Comparison of ENCODE assay signal across 8 cellular contexts in the genomic region with DNA sequence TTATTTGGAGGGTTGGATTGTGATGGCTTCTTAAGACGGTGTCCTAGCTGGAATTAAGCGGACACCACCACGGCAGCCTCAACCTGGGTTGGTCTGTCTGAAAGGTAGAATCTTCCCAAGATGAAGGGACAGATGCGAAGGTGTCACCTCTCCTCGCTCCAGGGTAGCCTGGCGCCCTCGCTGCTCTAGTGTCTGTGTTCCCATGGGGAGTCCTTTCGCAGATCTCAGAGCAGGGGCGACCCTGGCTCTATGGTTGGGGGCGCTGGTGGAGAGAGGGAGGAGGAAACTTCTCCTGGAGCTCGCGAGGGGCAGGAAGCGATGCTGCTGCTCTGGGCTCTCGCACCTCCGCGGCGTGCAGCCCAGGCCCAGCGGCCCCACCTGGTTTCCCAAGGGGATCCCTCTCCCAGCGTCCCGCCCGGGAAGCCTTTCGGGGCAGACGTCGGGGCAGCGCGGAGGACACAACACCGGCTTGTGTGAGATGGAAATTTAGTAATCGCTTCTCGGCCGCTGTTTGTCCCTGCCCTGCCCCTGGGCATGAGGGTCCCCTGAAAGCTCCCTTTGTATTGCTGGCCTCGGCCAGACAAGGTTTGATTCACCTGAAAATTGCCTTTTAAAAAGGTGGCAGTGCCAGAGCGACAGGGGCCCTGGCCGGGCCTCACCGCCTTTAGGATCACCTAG. TPM values are rescaled to one million over a fixed set of nuclear protein-coding genes. Genes with fewer than 3 reads are reported as not detected.
DNase-seq lines count a peak whose midpoint lies in the region; ATAC-seq and TF ChIP-seq lines count a peak whose summit lies in the region.

No MANE protein-coding gene starts in this region.

- H3K4me3 Mint-ChIP-seq in activated naive CD4-positive, alpha-beta T cell treated with anti-CD3 and anti-CD28 coated beads, Interleukin-2, amount 10 ng/mL, durations not matched to agents 7 days and 5 days, result peak overlapping the region; percentile 41
- H3K4me3 Mint-ChIP-seq in endothelial cell (ENCODE audit: unreplicated experiment), result peak overlapping the region; percentile 81

- peaks cover 21% of the 10 kb centered on the region for H3K4me1 Mint-ChIP-seq in activated naive CD4-positive, alpha-beta T cell treated with anti-CD3 and anti-CD28 coated beads, Interleukin-2, amount 10 ng/mL, durations not matched to agents 7 days and 5 days
- H3K4me1 Mint-ChIP-seq in endothelial cell (ENCODE audit: unreplicated experiment), result peaks cover 19% of the 10 kb centered on the region

- H3K27ac ChIP-seq in HUES48 (ENCODE audit: low read depth, low read length), result no peak overlapping the region

- no peak for TF ChIP-seq CTCF in endothelial cell (IDR thresholded peaks at IDR 0.05; ENCODE audit: unreplicated experiment)

- H3K27ac Mint-ChIP-seq in activated naive CD4-positive, alpha-beta T cell treated with anti-CD3 and anti-CD28 coated beads, Interleukin-2, amount 10 ng/mL, durations not matched to agents 7 days and 5 days, result no peak overlapping the region
- H3K27ac Mint-ChIP-seq in endothelial cell (ENCODE audit: unreplicated experiment), result no peak overlapping the region

- H3K27me3 ChIP-seq in HUES48 (ENCODE audit: control insufficient read depth, insufficient read depth, low read length), result peaks cover 74% of the 10 kb centered on the region

- no peaks in the 10 kb centered on the region for H3K9me3 Mint-ChIP-seq in activated naive CD4-positive, alpha-beta T cell treated with anti-CD3 and anti-CD28 coated beads, Interleukin-2, amount 10 ng/mL, durations not matched to agents 7 days and 5 days
- H3K9me3 Mint-ChIP-seq in endothelial cell (ENCODE audit: unreplicated experiment), result no peaks in the 10 kb centered on the region

- H3K9ac ChIP-seq in HUES48 (ENCODE audit: low read depth, low read length), result no peak overlapping the region

- H3K4me3 ChIP-seq in HUES48 (ENCODE audit: low read depth, low read length), result peak overlapping the region; percentile 73

- intact Hi-C loops in posterior vena cava (cut with DNase I), result loop anchor here in 1 of 2 donors (10.0 kb wide), 1 partner anchor 1115 kb away; no protein-coding TSS in a partner anchor

- peaks cover 55% of the 10 kb centered on the region for H3K27me3 Mint-ChIP-seq in activated naive CD4-positive, alpha-beta T cell treated with anti-CD3 and anti-CD28 coated beads, Interleukin-2, amount 10 ng/mL, durations not matched to agents 7 days and 5 days
- peaks cover 12% of the 10 kb centered on the region for H3K27me3 Mint-ChIP-seq in endothelial cell (ENCODE audit: unreplicated experiment)

- no peaks in the 10 kb centered on the region for H3K36me3 ChIP-seq in HUES48 (ENCODE audit: control insufficient read depth, insufficient read depth, low read length)

- ATAC-seq in HG03139 (IDR thresholded peaks at IDR 0.05; ENCODE audit: unreplicated experiment), result no peak
- ATAC-seq in HG03196 (IDR thresholded peaks at IDR 0.05; ENCODE audit: unreplicated experiment), result no peak

- CTCF ChIA-PET in activated naive CD4-positive, alpha-beta T cell treated with anti-CD3 and anti-CD28 coated beads, Interleukin-2, amount 10 ng/mL, durations not matched to agents 7 days and 5 days (lab: Charles Lee), result interaction anchor here (0.8 to 1.1 kb wide), 2 partner anchors 14 to 1164 kb away, joined by 3 read pairs; a partner anchor contains a TSS

- peaks cover 20% of the 10 kb centered on the region for H3K4me1 ChIP-seq in HUES48 (ENCODE audit: control insufficient read depth, insufficient read depth, low read length)

- H3K9me3 ChIP-seq in HUES48 (ENCODE audit: control insufficient read depth, insufficient read depth, low read length), result no peaks in the 10 kb centered on the region

- no peaks in the 10 kb centered on the region for H3K36me3 Mint-ChIP-seq in activated naive CD4-positive, alpha-beta T cell treated with anti-CD3 and anti-CD28 coated beads, Interleukin-2, amount 10 ng/mL, durations not matched to agents 7 days and 5 days
- H3K36me3 Mint-ChIP-seq in endothelial cell (ENCODE audit: low read depth, unreplicated experiment), result no peaks in the 10 kb centered on the region

- no peak for DNase-seq in activated naive CD4-positive, alpha-beta T cell treated with anti-CD3 and anti-CD28 coated beads, Interleukin-2, amount 10 ng/mL, durations not matched to agents 7 days and 5 days
- no peak for DNase-seq in activated naive CD4-positive, alpha-beta T cell treated with Interleukin-2 at 50 U/mL for 16 hours
- DNase-seq in endothelial cell (ENCODE audit: low spot score) (peak; percentile 15), posterior vena cava (ENCODE audit: low spot score) (peak; percentile 79), dedifferentiated amniotic fluid mesenchymal stem cell (ENCODE audit: extremely low spot score) (no peak)

RNA-seq across cellular contexts. Expression of a gene that starts 1.8 kb away (rescaled TPM):
- total RNA-seq in endothelial cell (ENCODE audit: unreplicated experiment) (0.59 TPM), posterior vena cava (100 to 1,000 TPM in 1 of 2 donors, 10 to 100 TPM in 1; 77.1 to 101 TPM)

Comparison
In these comparisons a context has a peak if more than half of its experiments do, and no peak if none do; other contexts are left out.
1. DNase-seq: peak in endothelial cell (single experiment) and posterior vena cava (single experiment); none in activated naive CD4-positive, alpha-beta T cell treated with anti-CD3 and anti-CD28 coated beads, Interleukin-2, amount 10 ng/mL, durations not matched to agents 7 days and 5 days (single experiment), activated naive CD4-positive, alpha-beta T cell treated with Interleukin-2 at 50 U/mL for 16 hours (single experiment) and dedifferentiated amniotic fluid mesenchymal stem cell (single experiment).
2. RNA of a gene that starts 1.8 kb away (total RNA-seq): 77.1 to 101 TPM in posterior vena cava; 0.59 TPM in endothelial cell (single experiment); every median in the first group is over 10 times any median in the second.